In genomic region chr6:134097114-134097707, GRCh38 we compare ENCODE assay signal across 8 cellular contexts. TPM values are rescaled to one million over a fixed set of nuclear protein-coding genes. Genes with fewer than 3 reads are reported as not detected.
DNase-seq lines count a peak whose midpoint lies in the region; ATAC-seq and TF ChIP-seq lines count a peak whose summit lies in the region.

No MANE protein-coding gene starts in this region.

- no peaks in the 10 kb centered on the region for H3K9me3 Mint-ChIP-seq in activated naive CD4-positive, alpha-beta T cell treated with anti-CD3 and anti-CD28 coated beads for 36 hours
- peaks cover 4% of the 10 kb centered on the region for H3K9me3 Mint-ChIP-seq in glutamatergic neuron (ENCODE audit: unreplicated experiment)

- no peak overlapping the region for H3K27ac Mint-ChIP-seq in activated naive CD4-positive, alpha-beta T cell treated with anti-CD3 and anti-CD28 coated beads for 36 hours
- no peak overlapping the region for H3K27ac Mint-ChIP-seq in glutamatergic neuron (ENCODE audit: unreplicated experiment)

- peaks cover 7% of the 10 kb centered on the region for H3K27me3 Mint-ChIP-seq in activated naive CD4-positive, alpha-beta T cell treated with anti-CD3 and anti-CD28 coated beads for 36 hours (ENCODE audit: low read depth)
- peaks cover 6% of the 10 kb centered on the region for H3K27me3 Mint-ChIP-seq in glutamatergic neuron (ENCODE audit: unreplicated experiment)

- no peak overlapping the region for H3K4me3 Mint-ChIP-seq in activated naive CD4-positive, alpha-beta T cell treated with anti-CD3 and anti-CD28 coated beads for 36 hours
- H3K4me3 Mint-ChIP-seq in glutamatergic neuron (ENCODE audit: unreplicated experiment), result no peak overlapping the region

- CTCF ChIA-PET in activated naive CD4-positive, alpha-beta T cell treated with anti-CD3 and anti-CD28 coated beads for 36 hours (lab: Charles Lee), result interaction anchor here (0.6 to 9.3 kb wide), 29 partner anchors 8 to 902 kb away, joined by 3 to 205 read pairs (median 4); partner anchors contain the start of gene SLC2A12

- H3K27ac ChIP-seq in SJCRH30 (no peak overlapping the region), prostate gland (no peak overlapping the region)

- intact Hi-C loops in activated naive CD4-positive, alpha-beta T cell treated with anti-CD3 and anti-CD28 coated beads for 36 hours (cut with micrococcal nuclease), result loop anchor here (1.0 to 2.0 kb wide), 6 partner anchors 33 to 1134 kb away; no protein-coding TSS in a partner anchor
- intact Hi-C loops in prostate gland (cut with DNase I), result loop anchor here (1.0 to 10.0 kb wide), 3 partner anchors 173 to 1272 kb away; no protein-coding TSS in a partner anchor

- no peaks in the 10 kb centered on the region for H3K4me1 Mint-ChIP-seq in activated naive CD4-positive, alpha-beta T cell treated with anti-CD3 and anti-CD28 coated beads for 36 hours (ENCODE audit: low read depth)
- H3K4me1 Mint-ChIP-seq in glutamatergic neuron (ENCODE audit: low read depth, unreplicated experiment), result peaks cover 10% of the 10 kb centered on the region

- H3K27me3 ChIP-seq in SJCRH30 (peaks cover 5% of the 10 kb centered on the region; the same call in 1 of the 2 replicates), prostate gland (replicated peaks; ENCODE audit: insufficient read depth) (no peaks in the 10 kb centered on the region)

- no peaks in the 10 kb centered on the region for H3K36me3 Mint-ChIP-seq in activated naive CD4-positive, alpha-beta T cell treated with anti-CD3 and anti-CD28 coated beads for 36 hours (ENCODE audit: low read depth)
- H3K36me3 Mint-ChIP-seq in glutamatergic neuron (ENCODE audit: unreplicated experiment), result no peaks in the 10 kb centered on the region

- no peak for TF ChIP-seq POLR2A in prostate gland (IDR thresholded peaks at IDR 0.05)

- TF ChIP-seq CTCF in LNCaP clone FGC (IDR thresholded peaks at IDR 0.05; ENCODE audit: control insufficient read depth, extremely low read depth, insufficient read depth), result peak; percentile 59
- peak; percentile 75 for TF ChIP-seq CTCF in glutamatergic neuron (IDR thresholded peaks at IDR 0.05; ENCODE audit: partially characterized antibody, unreplicated experiment)
- TF ChIP-seq CTCF in prostate gland (IDR thresholded peaks at IDR 0.05), result peak; percentile 51 to 81 (median 74)

- peak; percentile 53 for DNase-seq in NCI-H510A treated with DMSO at 0.1 percent for 48 hours (lab: John Stamatoyannopoulos, UW)
- no peak for DNase-seq in NCI-H510A (lab: John Stamatoyannopoulos, UW)
- DNase-seq in LNCaP clone FGC (ENCODE audit: low read depth), result peak; percentile 58
- peak; percentile 52 to 79 for DNase-seq in SJCRH30
- peak; percentile 80 for DNase-seq in activated naive CD4-positive, alpha-beta T cell treated with anti-CD3 and anti-CD28 coated beads for 36 hours
- DNase-seq in glutamatergic neuron, result peak; percentile 62
- DNase-seq in prostate gland (ENCODE audit: low spot score), result peak; percentile 51

- H3K4me1 ChIP-seq in SJCRH30 (no peaks in the 10 kb centered on the region), prostate gland (replicated peaks) (no peaks in the 10 kb centered on the region)

- no peaks in the 10 kb centered on the region for H3K9me3 ChIP-seq in SJCRH30 (replicated peaks)
- no peaks in the 10 kb centered on the region for H3K9me3 ChIP-seq in prostate gland

- 37% methylated on average over 4 of the region's 4 CpGs for WGBS in prostate gland

- no peak for ATAC-seq in GM19397 (IDR thresholded peaks at IDR 0.05; ENCODE audit: unreplicated experiment)

- no peak overlapping the region for H3K4me3 ChIP-seq in LNCaP clone FGC (ENCODE audit: low read depth, low read length)
- H3K4me3 ChIP-seq in SJCRH30, result no peak overlapping the region
- no peak overlapping the region for H3K4me3 ChIP-seq in prostate gland

- H3K36me3 ChIP-seq in SJCRH30, result no peaks in the 10 kb centered on the region
- H3K36me3 ChIP-seq in prostate gland, result no peaks in the 10 kb centered on the region

RNA-seq across cellular contexts. Expression of gene SLC2A12, which starts 44.8 kb away (rescaled TPM):
- 0.38 and 0.45 TPM in 2 replicates for total RNA-seq in SJCRH30 (2014; rRNA removed; shearing (Covaris generic))
- total RNA-seq in activated naive CD4-positive, alpha-beta T cell treated with anti-CD3 and anti-CD28 coated beads for 36 hours, result under 1 TPM; 0.27 to 0.29 TPM
- total RNA-seq in glutamatergic neuron (ENCODE audit: unreplicated experiment) (0.12 TPM), prostate gland (10 to 100 TPM; 15.2 to 49.0 TPM)

Comparison
In these comparisons a context has a peak if more than half of its experiments do, and no peak if none do; other contexts are left out.
1. RNA of gene SLC2A12, which starts 44.8 kb away (total RNA-seq): 15.2 to 49.0 TPM in prostate gland; 0.38 to 0.45 TPM in SJCRH30, 0.27 to 0.29 TPM in activated naive CD4-positive, alpha-beta T cell treated with anti-CD3 and anti-CD28 coated beads for 36 hours and 0.12 TPM in glutamatergic neuron (single experiment); every median in the first group is over 10 times any median in the second.
2. Peak in every context shown above with its lines, with median percentiles within 50 percentile points of each other: CTCF ChIP-seq.